16 cellular contexts compared by ENCODE assay signal in the genomic region with DNA sequence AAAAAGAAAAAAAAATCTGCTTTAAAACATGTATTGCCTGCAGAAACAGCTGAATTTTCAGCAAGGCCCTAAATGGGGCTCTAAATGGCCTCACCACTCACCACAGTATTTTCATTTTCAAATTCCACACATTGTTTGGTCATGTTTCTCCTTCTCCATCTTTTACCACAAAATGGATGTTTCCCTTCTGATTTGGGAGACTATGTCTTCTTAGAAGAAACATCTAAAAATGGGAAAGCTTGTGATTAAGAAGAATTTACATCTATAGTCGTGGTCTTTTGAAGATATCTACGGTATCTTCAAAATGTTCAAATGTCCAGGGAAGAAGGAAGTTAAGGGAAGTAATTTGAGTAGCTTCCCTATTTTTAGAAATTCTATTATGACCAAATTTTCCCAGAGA. TPM values are rescaled to one million over a fixed set of nuclear protein-coding genes. Genes with fewer than 3 reads are reported as not detected.
A peak's percentile ranks its signal among the peaks of the same experiment; 100 is the strongest.
DNase-seq lines count a peak whose midpoint lies in the region; ATAC-seq and TF ChIP-seq lines count a peak whose summit lies in the region.
"Had no signal": no experiment of that assay in that cellular context is flagged by ENCODE, and none has a peak within 500 bp of the region (broad histone marks: within the 10 kb centered on the region; RNA-seq: fewer than 3 reads in every experiment).

No MANE protein-coding gene starts in this region.

- no peaks in the 10 kb centered on the region for H3K9me3 Mint-ChIP-seq in Calu3 (ENCODE audit: low read depth, unreplicated experiment)
- H3K9me3 Mint-ChIP-seq: activated CD4-positive, alpha-beta memory T cell treated with anti-CD3 and anti-CD28 coated beads, Interleukin-2, amount 10 ng/mL, durations not matched to agents 7 days and 5 days had no signal

- no peak for TF ChIP-seq CTCF in testis (IDR thresholded peaks at IDR 0.05)
- TF ChIP-seq CTCF in Calu3 (IDR thresholded peaks at IDR 0.05; ENCODE audit: unreplicated experiment) = no peak

- no peaks in the 10 kb centered on the region for H3K9me3 ChIP-seq in SJSA1 (replicated peaks)
- H3K9me3 ChIP-seq in testis = no peaks in the 10 kb centered on the region
- H3K9me3 ChIP-seq: stomach had no signal

- WGBS in testis, 2 donors = 45 to 57% methylated on average over 2 of the region's 2 CpGs

- ATAC-seq in GM21825 (IDR thresholded peaks at IDR 0.05; ENCODE audit: unreplicated experiment) = no peak

- H3K4me3 ChIP-seq in SJSA1 (no peak overlapping the region), testis (no peak overlapping the region)
- H3K4me3 ChIP-seq: stomach had no signal

- CTCF ChIA-PET in Calu3 (lab: Charles Lee) = interaction anchor here (0.6 kb wide), 1 partner anchor 54 kb away, joined by 7 read pairs; no protein-coding TSS in a partner anchor

- H3K4me3 Mint-ChIP-seq in Calu3 (ENCODE audit: low read depth, unreplicated experiment) = no peak overlapping the region
- H3K4me3 Mint-ChIP-seq: activated CD4-positive, alpha-beta memory T cell treated with anti-CD3 and anti-CD28 coated beads, Interleukin-2, amount 10 ng/mL, durations not matched to agents 7 days and 5 days had no signal

- H3K27ac ChIP-seq in SJSA1 = peak overlapping the region; percentile 91
- peak overlapping the region; percentile 1 to 79 for H3K27ac ChIP-seq in testis
- H3K27ac ChIP-seq: stomach had no signal

- peak; percentile 23 for DNase-seq in GF-D8 (lab: John Stamatoyannopoulos, UW)
- DNase-seq in SJSA1 (ENCODE audit: low read depth in 1 of 2, low spot score in 2 of 2) = peak in 1 of 2 experiments; percentile 79
- DNase-seq in fibroblast of gingiva (ENCODE audit: low read depth) = peak; percentile 47
- DNase-seq in testis = no peak
- no peak for DNase-seq in NCI-H1092 (lab: John Stamatoyannopoulos, UW)
- DNase-seq in Calu3 = no peak
- DNase-seq: activated CD4-positive, alpha-beta memory T cell treated with anti-CD3 and anti-CD28 coated beads, Interleukin-2, amount 10 ng/mL, durations not matched to agents 7 days and 5 days; activated effector memory CD4-positive, alpha-beta T cell treated with Interleukin-2 at 50 U/mL for 16 hours; hypothalamus; NCI-H1417 treated with DMSO at 0.1 percent for 48 hours; NCI-H524 treated with DMSO at 0.1 percent for 48 hours; stomach; T-helper 9 cell had no signal

- TF ChIP-seq POLR2A in testis (IDR thresholded peaks at IDR 0.05) = no peak

- no peaks in the 10 kb centered on the region for H3K27me3 ChIP-seq in SJSA1 (replicated peaks)
- no peaks in the 10 kb centered on the region for H3K27me3 ChIP-seq in testis
- H3K27me3 ChIP-seq: stomach had no signal

- H3K36me3 Mint-ChIP-seq in Calu3 (ENCODE audit: insufficient read depth, unreplicated experiment) = no peaks in the 10 kb centered on the region

- no TSS peak for BruUV-seq in Calu3 (replicated peaks; lab: Mats Ljungman, UMichigan)

- H3K4me1 ChIP-seq in SJSA1 (replicated peaks) = peaks cover 28% of the 10 kb centered on the region
- H3K4me1 ChIP-seq in testis = peaks cover 20% of the 10 kb centered on the region

- H3K4me1 Mint-ChIP-seq in Calu3 (ENCODE audit: low read depth, unreplicated experiment) = no peaks in the 10 kb centered on the region
- H3K4me1 Mint-ChIP-seq: activated CD4-positive, alpha-beta memory T cell treated with anti-CD3 and anti-CD28 coated beads, Interleukin-2, amount 10 ng/mL, durations not matched to agents 7 days and 5 days had no signal

- H3K27me3 Mint-ChIP-seq in Calu3 (ENCODE audit: unreplicated experiment) = no peaks in the 10 kb centered on the region
- H3K27me3 Mint-ChIP-seq: activated CD4-positive, alpha-beta memory T cell treated with anti-CD3 and anti-CD28 coated beads, Interleukin-2, amount 10 ng/mL, durations not matched to agents 7 days and 5 days had no signal

- H3K27ac Mint-ChIP-seq in Calu3 (ENCODE audit: unreplicated experiment) = no peak overlapping the region
- H3K27ac Mint-ChIP-seq: activated CD4-positive, alpha-beta memory T cell treated with anti-CD3 and anti-CD28 coated beads, Interleukin-2, amount 10 ng/mL, durations not matched to agents 7 days and 5 days had no signal

- intact Hi-C loops in testis (cut with DNase I; ENCODE audit: low total_unique reads) (no loop called here), Calu3 (cut with micrococcal nuclease; ENCODE audit: unreplicated experiment) (no loop called here)

- peaks cover 4% of the 10 kb centered on the region; the same call in 1 of the 2 replicates for H3K36me3 ChIP-seq in SJSA1
- H3K36me3 ChIP-seq in testis (ENCODE audit: low read depth, missing control alignments) = no peaks in the 10 kb centered on the region
- H3K36me3 ChIP-seq: stomach had no signal

RNA-seq across cellular contexts. Expression of a gene that starts 20.7 kb away (rescaled TPM):
- 936 and 1,296 TPM in 2 replicates for total RNA-seq in SJSA1 (2014; rRNA removed; shearing (Covaris generic))
- 10 to 100 TPM; 72.5 to 78.2 TPM for total RNA-seq in testis
- polyA plus RNA-seq in testis (ENCODE audit: insufficient read depth, low read depth, low replicate concordance) = 128 TPM
- 469 and 472 TPM in 2 replicates for total RNA-seq in Calu3 (2022)

RNA-seq across cellular contexts. Expression of a gene that starts 50.8 kb away (rescaled TPM):
- total RNA-seq in SJSA1 (2014; rRNA removed; shearing (Covaris generic)) = not detected in 2 replicates
- total RNA-seq in testis = 10 to 100 TPM; 36.5 to 50.0 TPM
- polyA plus RNA-seq in testis (ENCODE audit: insufficient read depth, low read depth, low replicate concordance) = 112 TPM
- not detected in 2 replicates for total RNA-seq in Calu3 (2022)
- total RNA-seq: liver had no signal
- polyA plus RNA-seq: neural cell had no signal

RNA-seq across cellular contexts. Expression of a gene that starts 55.3 kb away (rescaled TPM):
- 335 and 444 TPM in 2 replicates for total RNA-seq in SJSA1 (2014; rRNA removed; shearing (Covaris generic))
- 100 to 1,000 TPM; 156 to 269 TPM for total RNA-seq in testis
- polyA plus RNA-seq in testis (ENCODE audit: insufficient read depth, low read depth, low replicate concordance) = 282 TPM
- total RNA-seq in Calu3 (2022) = 9.2 and 11.5 TPM in 2 replicates

Comparison
In these comparisons a context has a peak if more than half of its experiments do, and no peak if none do; other contexts are left out.
1. DNase-seq: peak in GF-D8 (single experiment) and fibroblast of gingiva (single experiment); none in testis (single experiment), NCI-H1092 (single experiment) and Calu3 (single experiment).
2. RNA of a gene that starts 50.8 kb away (total RNA-seq): 36.5 to 50.0 TPM in testis; not detected in Calu3 and not detected in SJSA1; every median in the first group is over 10 times any median in the second.
3. RNA of a gene that starts 55.3 kb away (total RNA-seq): 335 to 444 TPM in SJSA1 and 156 to 269 TPM in testis; 9.2 to 11.5 TPM in Calu3; every median in the first group is over 10 times any median in the second.